ENCODE assay signal across 19 cellular contexts in the genomic region with DNA sequence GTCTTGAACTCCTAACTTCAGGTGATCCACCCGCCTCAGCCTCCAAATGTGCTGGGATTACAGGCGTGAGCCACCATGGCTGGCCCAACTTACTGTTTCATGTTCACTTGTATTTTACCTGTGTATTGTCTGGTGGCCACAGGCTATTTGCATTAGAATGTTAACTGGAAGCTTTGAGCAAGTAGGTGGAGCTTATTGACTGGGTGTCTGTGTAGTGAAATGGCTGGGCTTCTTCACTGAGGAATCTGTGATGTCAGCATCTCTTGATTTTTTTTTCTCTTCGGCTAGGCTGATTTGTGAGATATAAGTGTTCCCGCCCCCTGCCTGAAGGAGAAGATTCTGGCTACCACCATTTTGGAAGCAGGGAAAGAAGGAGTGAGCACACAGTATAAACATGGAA.
DNase-seq lines count a peak whose midpoint lies in the region; ATAC-seq lines count a peak whose summit lies in the region.
"Had no signal": no experiment of that assay in that cellular context is flagged by ENCODE, and none has a peak within 500 bp of the region (broad histone marks: within the 10 kb centered on the region; RNA-seq: fewer than 3 reads in every experiment).

No MANE protein-coding gene starts in this region.

- H3K9me3 ChIP-seq in Karpas-422 (ENCODE audit: low read length): no peaks in the 10 kb centered on the region
- H3K9me3 ChIP-seq: BLaER1 had no signal

- H3K79me2 ChIP-seq in Karpas-422 (ENCODE audit: low read length): no peaks in the 10 kb centered on the region

- no peaks in the 10 kb centered on the region for H3K27me3 Mint-ChIP-seq in T-helper 2 cell treated with Interferon-gamma antibody and Interleukin-4, amounts not matched to agents 5 μg/mL and 100 μg/mL, for 36 hours (ENCODE audit: low read depth)
- H3K27me3 Mint-ChIP-seq: CD4-positive, alpha-beta T cell; IgD-negative memory B cell had no signal

- H3K9ac ChIP-seq in Karpas-422 (ENCODE audit: low read length): no peak overlapping the region
- H3K9ac ChIP-seq: BLaER1 had no signal

- no peak overlapping the region for H3K4me3 Mint-ChIP-seq in T-helper 2 cell treated with Interferon-gamma antibody and Interleukin-4, amounts not matched to agents 5 μg/mL and 100 μg/mL, for 36 hours
- H3K4me3 Mint-ChIP-seq: CD4-positive, alpha-beta T cell had no signal

- H3K27ac Mint-ChIP-seq in T-helper 2 cell treated with Interferon-gamma antibody and Interleukin-4, amounts not matched to agents 5 μg/mL and 100 μg/mL, for 36 hours: no peak overlapping the region
- H3K27ac Mint-ChIP-seq: CD4-positive, alpha-beta T cell; IgD-negative memory B cell had no signal

- no peak overlapping the region for H3K4me2 ChIP-seq in Karpas-422 (ENCODE audit: low read depth, low read length, poor library complexity, severe bottlenecking)
- H3K4me2 ChIP-seq: BLaER1 had no signal

- H3K27me3 ChIP-seq in Karpas-422 (ENCODE audit: low read length): no peaks in the 10 kb centered on the region
- H3K27me3 ChIP-seq: BLaER1 had no signal

- no peak for ATAC-seq in HG03175 (IDR thresholded peaks at IDR 0.05; ENCODE audit: unreplicated experiment)
- ATAC-seq: HCT116 had no signal

- H3K9me2 ChIP-seq in Karpas-422 (replicated peaks; ENCODE audit: insufficient read depth, low read length): no peaks in the 10 kb centered on the region

- no peaks in the 10 kb centered on the region for H3K36me3 Mint-ChIP-seq in T-helper 2 cell treated with Interferon-gamma antibody and Interleukin-4, amounts not matched to agents 5 μg/mL and 100 μg/mL, for 36 hours (ENCODE audit: low read depth)

- DNase-seq in Karpas-422 (peak; percentile 10), SK-N-DZ (ENCODE audit: low spot score) (peak; percentile 16), iPS-NIHi7 (ENCODE audit: extremely low spot score) (peak; percentile 14), NCI-H446 (lab: John Stamatoyannopoulos, UW) (no peak), DMS153 treated with DMSO at 0.1 percent for 48 hours (lab: John Stamatoyannopoulos, UW; ENCODE audit: unreplicated experiment) (no peak)
- no peak for DNase-seq in T-helper 2 cell treated with Interferon-gamma antibody and Interleukin-4, amounts not matched to agents 5 μg/mL and 100 μg/mL, for 36 hours (ENCODE audit: low spot score)
- DNase-seq: ACHN; CD4-positive, alpha-beta T cell; COR-L47; DMS79 treated with DMSO at 0.1 percent for 48 hours; NCI-H1694; NCI-H2081; NCI-H2171; NCI-H526; SHP77 treated with DMSO at 0.1 percent for 48 hours had no signal

- no peaks in the 10 kb centered on the region for H3K9me3 Mint-ChIP-seq in T-helper 2 cell treated with Interferon-gamma antibody and Interleukin-4, amounts not matched to agents 5 μg/mL and 100 μg/mL, for 36 hours

- peaks cover 16% of the 10 kb centered on the region for H3K4me1 ChIP-seq in Karpas-422 (ENCODE audit: low read length)
- H3K4me1 ChIP-seq: BLaER1 had no signal

- H2AFZ ChIP-seq in Karpas-422 (ENCODE audit: low read length): no peak overlapping the region

- no peaks in the 10 kb centered on the region for H3K4me1 Mint-ChIP-seq in T-helper 2 cell treated with Interferon-gamma antibody and Interleukin-4, amounts not matched to agents 5 μg/mL and 100 μg/mL, for 36 hours (ENCODE audit: low read depth)

- H3K4me3 ChIP-seq in Karpas-422 (ENCODE audit: low read length): no peak overlapping the region
- H3K4me3 ChIP-seq: BLaER1 had no signal

- no peak overlapping the region for H3K27ac ChIP-seq in Karpas-422 (ENCODE audit: low read length)
- H3K27ac ChIP-seq: BLaER1 had no signal

- H4K20me1 ChIP-seq in Karpas-422 (ENCODE audit: insufficient read depth, low read depth, low read length): no peaks in the 10 kb centered on the region
- H4K20me1 ChIP-seq: BLaER1 had no signal

- no peaks in the 10 kb centered on the region for H3K36me3 ChIP-seq in Karpas-422 (ENCODE audit: insufficient read depth, low read length)
- H3K36me3 ChIP-seq: BLaER1 had no signal

Comparison
In these comparisons a context has a peak if more than half of its experiments do, and no peak if none do; other contexts are left out.
1. DNase-seq: peak in Karpas-422 (single experiment), SK-N-DZ (single experiment) and iPS-NIHi7 (single experiment); none in T-helper 2 cell treated with Interferon-gamma antibody and Interleukin-4, amounts not matched to agents 5 μg/mL and 100 μg/mL, for 36 hours (single experiment), NCI-H446 (0 of 2) and DMS153 treated with DMSO at 0.1 percent for 48 hours (single experiment).